In the genomic region with DNA sequence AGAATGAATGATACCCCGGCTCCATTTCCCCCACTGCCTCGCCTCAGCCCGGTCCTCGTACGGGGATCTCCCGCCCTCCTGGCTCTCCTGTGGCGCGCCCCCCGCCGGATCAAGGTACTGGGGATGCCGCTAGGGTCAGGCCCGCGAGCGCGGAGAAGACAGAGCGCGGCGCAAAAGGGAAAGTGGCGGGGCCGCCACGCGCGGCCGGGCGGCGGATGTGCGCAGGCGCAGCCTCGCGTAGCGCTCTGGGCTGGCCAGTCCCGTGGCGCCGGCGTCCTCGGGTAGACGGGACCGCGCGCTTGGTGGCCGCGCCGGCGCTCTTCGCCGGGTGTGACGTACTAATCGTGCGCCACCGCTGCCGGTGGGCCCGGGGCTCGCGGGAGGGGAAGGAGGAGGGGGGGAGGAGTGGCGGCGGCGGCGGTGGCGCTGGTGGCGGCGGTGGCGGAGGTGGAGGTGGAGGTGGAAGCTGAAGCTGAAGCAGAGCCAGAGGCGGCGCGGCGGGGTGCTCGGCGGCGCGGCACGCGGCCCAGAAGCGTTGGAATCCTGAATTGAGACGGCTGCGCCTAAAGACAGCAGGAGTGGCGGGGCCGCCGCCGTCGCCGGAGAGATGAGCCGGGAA, we compare ENCODE assay signal across 8 cellular contexts.
DNase-seq lines count a peak whose midpoint lies in the region; ATAC-seq lines count a peak whose summit lies in the region.

A gene (plus strand): TSS at position 331 of the 619 bp plus-strand sequence. CDS start 1,158 bp downstream, outside the sequence.

- H3K9me3 Mint-ChIP-seq in central memory CD8-positive, alpha-beta T cell: no peaks in the 10 kb centered on the region

- peaks cover 31% of the 10 kb centered on the region for H3K36me3 Mint-ChIP-seq in central memory CD8-positive, alpha-beta T cell (ENCODE audit: insufficient read depth)

- peak within 1 kb of the TSS; percentile 86 for H3K4me3 Mint-ChIP-seq in central memory CD8-positive, alpha-beta T cell

- H3K27ac Mint-ChIP-seq in central memory CD8-positive, alpha-beta T cell (ENCODE audit: low read depth): peak within 1 kb of the TSS; percentile 97

- peak; percentile 60 for ATAC-seq in HG02970 (IDR thresholded peaks at IDR 0.05; ENCODE audit: low FRiP score, unreplicated experiment)
- peak; percentile 86 to 87 for ATAC-seq in activated CD4-positive, CD25-positive, alpha-beta regulatory T cell treated with anti-CD3 and anti-CD28 coated beads, Interleukin-2, amount 50 U/mL, for 24 hours
- ATAC-seq in central memory CD8-positive, alpha-beta T cell (replicated peaks; ENCODE audit: extremely low read depth, poor library complexity, severe bottlenecking): peak; percentile 89

- H3K4me1 Mint-ChIP-seq in central memory CD8-positive, alpha-beta T cell: peaks cover 33% of the 10 kb centered on the region

- H3K27me3 Mint-ChIP-seq in central memory CD8-positive, alpha-beta T cell: no peaks in the 10 kb centered on the region

- DNase-seq in NCI-H2081 (lab: John Stamatoyannopoulos, UW): peak; percentile 80 to 84
- DNase-seq in NCI-H2081 treated with DMSO at 0.1 percent for 48 hours (lab: John Stamatoyannopoulos, UW): no peak
- DNase-seq in NCI-H2196 treated with DMSO at 0.1 percent for 48 hours (lab: John Stamatoyannopoulos, UW; ENCODE audit: unreplicated experiment): peak; percentile 58
- peak; percentile 72 to 80 for DNase-seq in central memory CD8-positive, alpha-beta T cell (ENCODE audit: low spot score in 2 of 2)
- DNase-seq in islet precursor cell: peak; percentile 95
- peak; percentile 83 to 87 for DNase-seq in stimulated activated CD4-positive, alpha-beta T cell treated with anti-CD3 and anti-CD28 coated beads, Interleukin-12 subunit alpha, Interleukin-12 subunit beta, amount 100 ng/mL, for 24 hours (ENCODE audit: low read depth in 2 of 2)
